19 cellular contexts compared by ENCODE assay signal in the genomic region with DNA sequence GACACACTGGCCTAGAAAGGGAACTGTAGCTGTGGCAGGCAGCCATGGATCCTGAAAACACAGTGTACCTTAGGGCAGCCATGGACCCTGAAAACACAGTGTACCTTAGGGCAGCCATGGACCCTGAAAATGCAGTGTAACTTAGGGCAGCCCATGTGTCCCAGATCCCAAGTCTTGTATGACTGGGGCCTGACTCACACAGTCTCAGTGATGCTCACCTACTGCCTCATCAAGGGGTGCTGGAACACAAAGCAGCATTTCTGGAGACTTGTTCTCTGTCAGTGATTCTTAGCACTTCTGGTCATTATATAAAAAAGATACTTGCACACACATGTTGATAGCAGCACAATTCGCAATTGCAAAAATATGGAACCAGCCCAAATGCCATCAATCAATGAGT.
DNase-seq lines count a peak whose midpoint lies in the region; ATAC-seq, FAIRE-seq and TF ChIP-seq lines count a peak whose summit lies in the region.
"Had no signal": no experiment of that assay in that cellular context is flagged by ENCODE, and none has a peak within 500 bp of the region (broad histone marks: within the 10 kb centered on the region; RNA-seq: fewer than 3 reads in every experiment).

No MANE protein-coding gene starts in this region.

- TF ChIP-seq CTCF in epithelial cell of esophagus (IDR thresholded peaks at IDR 0.05; ENCODE audit: insufficient read depth, low read depth, low read length, missing control alignments) (no peak), keratinocyte (optimal IDR thresholded peaks at IDR 0.05 in 1 of 3, IDR thresholded peaks at IDR 0.05 in 1 of 3, conservative IDR thresholded peaks at IDR 0.05 in 1 of 3; ENCODE audit: extremely low read depth in 1 of 3, insufficient read depth in 2 of 3, low read length in 3 of 3) (no peak), coronary artery (IDR thresholded peaks at IDR 0.05) (no peak)

- H3K9me1 ChIP-seq in keratinocyte (ENCODE audit: control insufficient read depth, extremely low read depth, insufficient read depth, low read length): no peaks in the 10 kb centered on the region

- H3K9ac ChIP-seq in keratinocyte (ENCODE audit: control insufficient read depth, extremely low read depth, insufficient read depth, low read length): no peak overlapping the region

- DNase-seq in Daoy (ENCODE audit: low read depth): peak; percentile 43
- peak; percentile 55 for DNase-seq in LHCN-M2 (ENCODE audit: low read depth)
- DNase-seq in epithelial cell of esophagus (ENCODE audit: low read depth): peak; percentile 80
- no peak for DNase-seq in keratinocyte (ENCODE audit: low read depth, low spot score)
- DNase-seq in mesenteric fat pad (ENCODE audit: low spot score): no peak
- no peak for DNase-seq in coronary artery (ENCODE audit: low spot score)
- DNase-seq: CD4-positive, alpha-beta T cell; DMS153; H9; MM.1S; NCI-H1092; NCI-H146; NCI-H2081 treated with DMSO at 0.1 percent for 48 hours; NCI-H774; OCI-M1 had no signal

- peak; percentile 94 for FAIRE-seq in keratinocyte (lab: Jason Lieb, UNC)
- FAIRE-seq: GM12891 had no signal

- H3K27ac ChIP-seq in keratinocyte (ENCODE audit: control insufficient read depth, insufficient read depth, low read length) (peak overlapping the region; percentile 49), coronary artery (no peak overlapping the region)
- H3K27ac ChIP-seq: RWPE1 had no signal

- no peaks in the 10 kb centered on the region for H3K27me3 ChIP-seq in keratinocyte (ENCODE audit: control insufficient read depth, extremely low read depth, insufficient read depth, low read length)

- dilution Hi-C loops in keratinocyte (cut with MboI; ENCODE audit: extremely low pct_ligation_motif_present, low sequenced_read_pairs): no loop called here

- H3K4me3 ChIP-seq in epithelial cell of esophagus (ENCODE audit: low read length) (no peak overlapping the region), keratinocyte (ENCODE audit: control insufficient read depth in 2 of 3, extremely low read depth in 1 of 3, insufficient read depth in 2 of 3, low read depth in 1 of 3, low read length in 3 of 3) (no peak overlapping the region), coronary artery (no peak overlapping the region)

- H3K9me3 ChIP-seq in keratinocyte (ENCODE audit: control insufficient read depth, low read depth, low read length): no peaks in the 10 kb centered on the region

- ATAC-seq in GM19395 (IDR thresholded peaks at IDR 0.05; ENCODE audit: unreplicated experiment): no peak
- ATAC-seq in GM21825 (IDR thresholded peaks at IDR 0.05; ENCODE audit: unreplicated experiment): no peak

- H3K4me1 ChIP-seq in keratinocyte (ENCODE audit: control insufficient read depth, extremely low read depth, insufficient read depth, low read length): peaks cover 13% of the 10 kb centered on the region

- no peak overlapping the region for H3K4me2 ChIP-seq in keratinocyte (ENCODE audit: control insufficient read depth, extremely low read depth, insufficient read depth, low read depth, low read length)

- no peaks in the 10 kb centered on the region for H3K79me2 ChIP-seq in keratinocyte (ENCODE audit: control insufficient read depth, insufficient read depth, low read length)

- no peaks in the 10 kb centered on the region for H4K20me1 ChIP-seq in keratinocyte (ENCODE audit: control insufficient read depth, extremely low read depth, insufficient read depth, low read length)

- peak overlapping the region; percentile 50 for H2AFZ ChIP-seq in keratinocyte (ENCODE audit: control insufficient read depth, low read length)

- no peaks in the 10 kb centered on the region for H3K36me3 ChIP-seq in keratinocyte (ENCODE audit: control insufficient read depth in 2 of 2, extremely low read depth in 1 of 2, insufficient read depth in 2 of 2, low read length in 2 of 2)

Comparison
In these comparisons a context has a peak if more than half of its experiments do, and no peak if none do; other contexts are left out.
1. DNase-seq: peak in Daoy (single experiment), LHCN-M2 (single experiment) and epithelial cell of esophagus (single experiment); none in keratinocyte (single experiment), mesenteric fat pad (single experiment) and coronary artery (single experiment).